ENCODE assay signal across 11 cellular contexts in genomic region chr16:48499822-48500440, GRCh38.
DNase-seq lines count a peak whose midpoint lies in the region; ATAC-seq and TF ChIP-seq lines count a peak whose summit lies in the region.
"Had no signal": no experiment of that assay in that cellular context is flagged by ENCODE, and none has a peak within 500 bp of the region (broad histone marks: within the 10 kb centered on the region; RNA-seq: fewer than 3 reads in every experiment).

No MANE protein-coding gene starts in this region.

- no peak overlapping the region for H3K9ac ChIP-seq in PC-3 (ENCODE audit: low read length)

- H3F3A ChIP-seq in PC-3 (ENCODE audit: low read length, unreplicated experiment), result no peaks in the 10 kb centered on the region

- POLR2A ChIA-PET in PC-3 (lab: Charles Lee; ENCODE audit: unreplicated experiment), result no interaction called here

- no peaks in the 10 kb centered on the region for H3K9me3 ChIP-seq in PC-3 (ENCODE audit: low read length)

- H3K4me2 ChIP-seq in PC-3 (ENCODE audit: low read length), result peak overlapping the region; percentile 4; the same call in 1 of the 2 replicates

- ATAC-seq in PC-3, result peak; percentile 38
- ATAC-seq in GM19324 (IDR thresholded peaks at IDR 0.05; ENCODE audit: low FRiP score, unreplicated experiment), result no peak
- no peak for ATAC-seq in HG03039 (IDR thresholded peaks at IDR 0.05; ENCODE audit: unreplicated experiment)
- ATAC-seq: activated T-cell treated with anti-CD3 and anti-CD28 coated beads, Interleukin-2, amount 50 U/mL, for 4 hours had no signal

- intact Hi-C loops in PC-3 (cut with micrococcal nuclease) (no loop called here), posterior vena cava (cut with DNase I) (no loop called here)

- BruUV-seq in PC-3 (replicated peaks; lab: Mats Ljungman, UMichigan), result no TSS peak

- H3K79me2 ChIP-seq in PC-3 (ENCODE audit: low read length), result no peaks in the 10 kb centered on the region

- no peaks in the 10 kb centered on the region for H3K27me3 ChIP-seq in PC-3 (ENCODE audit: low read length)

- H3K4me3 ChIP-seq in PC-3 (ENCODE audit: low read length) (no peak overlapping the region), fibroblast of villous mesenchyme (ENCODE audit: low read depth, low read length) (no peak overlapping the region)

- no peak overlapping the region for H2AFZ ChIP-seq in PC-3 (ENCODE audit: low read length)

- peak; percentile 89 for DNase-seq in DMS 273 (lab: John Stamatoyannopoulos, UW; ENCODE audit: unreplicated experiment)
- peak; percentile 52 for DNase-seq in PC-3
- DNase-seq in fibroblast of villous mesenchyme (ENCODE audit: low read depth), result peak; percentile 95
- peak; percentile 71 for DNase-seq in posterior vena cava (ENCODE audit: low spot score)
- no peak for DNase-seq in GM13976 (ENCODE audit: low spot score)
- DNase-seq in activated CD4-positive, alpha-beta T cell treated with anti-CD3 and anti-CD28 coated beads for 1 hour, result no peak
- DNase-seq: activated T-cell treated with anti-CD3 and anti-CD28 coated beads, Interleukin-2, amount 50 U/mL, for 4 hours; KG1; retina had no signal

- CTCF ChIA-PET in PC-3 (lab: Charles Lee), result no interaction called here

- H4K20me1 ChIP-seq in PC-3 (ENCODE audit: low read length), result no peaks in the 10 kb centered on the region

- H3K36me3 ChIP-seq in PC-3 (ENCODE audit: low read depth, low read length), result no peaks in the 10 kb centered on the region

- in situ Hi-C loops in GM13976 (cut with MboI; ENCODE audit: low sequenced_read_pairs, unreplicated experiment), result no loop called here

- H3K27ac ChIP-seq in PC-3 (ENCODE audit: low read length), result no peak overlapping the region

- no peaks in the 10 kb centered on the region for H3K9me2 ChIP-seq in PC-3 (replicated peaks; ENCODE audit: low read length)

- peaks cover 8% of the 10 kb centered on the region for H3K4me1 ChIP-seq in PC-3 (ENCODE audit: insufficient read depth, low read length)

- no peak for TF ChIP-seq CTCF in PC-3 (conservative IDR thresholded peaks at IDR 0.05; ENCODE audit: low read depth, low read length)
- TF ChIP-seq CTCF in fibroblast of villous mesenchyme (IDR thresholded peaks at IDR 0.05; ENCODE audit: insufficient read depth, low read depth, low read length), result no peak
- TF ChIP-seq CTCF in GM13976 (IDR thresholded peaks at IDR 0.05; ENCODE audit: borderline replicate concordance, control extremely low read depth, extremely low read depth, insufficient read depth, missing control alignments), result no peak

Comparison
In these comparisons a context has a peak if more than half of its experiments do, and no peak if none do; other contexts are left out.
1. DNase-seq: peak in DMS 273 (single experiment), PC-3 (single experiment), fibroblast of villous mesenchyme (single experiment) and posterior vena cava (single experiment); none in GM13976 (single experiment) and activated CD4-positive, alpha-beta T cell treated with anti-CD3 and anti-CD28 coated beads for 1 hour (single experiment).